Comparison of ENCODE assay signal across 12 cellular contexts in the genomic region with DNA sequence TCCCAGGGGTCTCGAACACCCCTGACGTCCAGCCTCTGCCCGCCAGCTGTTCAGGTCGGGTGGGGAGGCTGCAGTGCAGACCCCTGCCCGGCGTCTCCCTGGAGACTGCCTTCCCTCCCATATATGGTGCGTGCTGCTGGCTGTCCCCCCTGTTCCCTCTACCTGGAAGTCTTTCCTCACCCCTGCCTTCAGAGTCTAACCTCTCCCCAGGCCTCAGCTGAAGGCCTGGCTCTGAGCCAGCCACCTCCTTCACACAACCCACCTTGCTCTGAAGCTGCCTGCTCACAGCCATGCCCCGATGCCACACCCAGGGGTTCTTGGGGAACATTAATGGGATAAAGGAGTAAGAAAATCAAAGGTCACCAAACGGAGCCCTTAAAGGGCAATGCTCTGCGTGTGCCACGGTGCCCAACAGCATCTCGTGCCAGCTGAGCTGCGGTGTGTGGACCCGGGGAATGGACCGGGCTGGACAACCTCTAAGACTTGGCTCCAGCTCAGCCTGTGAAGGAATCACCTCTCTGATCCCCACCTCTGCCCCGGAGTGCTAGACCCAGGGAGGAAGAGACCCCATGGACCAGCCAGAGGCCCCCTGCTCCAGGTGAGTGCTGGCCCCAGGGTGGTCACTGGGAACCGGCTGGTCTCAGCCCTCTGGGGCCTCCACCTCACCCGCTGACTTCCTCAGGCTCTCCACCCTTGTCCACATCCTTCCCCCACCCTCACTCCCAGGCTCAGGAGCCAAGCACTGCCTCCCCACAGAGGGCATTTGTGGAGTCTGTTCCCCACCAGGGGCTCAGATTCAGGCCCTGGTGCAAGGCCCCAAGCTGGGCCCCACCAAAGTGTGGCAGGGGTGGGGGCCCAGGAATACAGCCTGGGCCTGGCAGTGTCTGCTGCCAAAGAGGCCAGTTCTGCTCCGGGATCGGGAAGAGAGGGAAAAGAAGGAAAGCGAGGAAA. TPM values are rescaled to one million over a fixed set of nuclear protein-coding genes. Genes with fewer than 3 reads are reported as not detected.
DNase-seq lines count a peak whose midpoint lies in the region; ATAC-seq and TF ChIP-seq lines count a peak whose summit lies in the region.
"Had no signal": no experiment of that assay in that cellular context is flagged by ENCODE, and none has a peak within 500 bp of the region (broad histone marks: within the 10 kb centered on the region; RNA-seq: fewer than 3 reads in every experiment).

A gene (plus strand): TSS at position 407 of the 951 bp plus-strand sequence. CDS start 163 bp downstream, at position 570.

- H3K4me1 Mint-ChIP-seq in activated naive CD4-positive, alpha-beta T cell treated with anti-CD3 and anti-CD28 coated beads, Interleukin-2, amount 50 U/mL, for 24 hours: peaks cover 40% of the 10 kb centered on the region

- H3K4me3 Mint-ChIP-seq in activated naive CD4-positive, alpha-beta T cell treated with anti-CD3 and anti-CD28 coated beads, Interleukin-2, amount 50 U/mL, for 24 hours: peak within 1 kb of the TSS; percentile 78

- no peak for TF ChIP-seq EP300 in transverse colon (IDR thresholded peaks at IDR 0.05; ENCODE audit: low read depth)

- no peaks in the 10 kb centered on the region for H3K27me3 ChIP-seq in lung (ENCODE audit: control insufficient read depth, insufficient read depth)
- peaks cover 59% of the 10 kb centered on the region for H3K27me3 ChIP-seq in transverse colon

- H3K9me3 Mint-ChIP-seq in activated naive CD4-positive, alpha-beta T cell treated with anti-CD3 and anti-CD28 coated beads, Interleukin-2, amount 50 U/mL, for 24 hours: no peaks in the 10 kb centered on the region
- peaks cover 3 to 13% of the 10 kb centered on the region in 2 donors for H3K9me3 Mint-ChIP-seq in activated naive CD4-positive, alpha-beta T cell treated with anti-CD3 and anti-CD28 coated beads, Interleukin-2, amount 50 U/mL, for 72 hours

- H3K27ac Mint-ChIP-seq in activated naive CD4-positive, alpha-beta T cell treated with anti-CD3 and anti-CD28 coated beads, Interleukin-2, amount 50 U/mL, for 24 hours: peak within 1 kb of the TSS; percentile 76
- peak within 1 kb of the TSS; percentile 41 to 65 for H3K27ac Mint-ChIP-seq in activated naive CD4-positive, alpha-beta T cell treated with anti-CD3 and anti-CD28 coated beads, Interleukin-2, amount 50 U/mL, for 72 hours

- ATAC-seq in activated naive CD4-positive, alpha-beta T cell treated with anti-CD3 and anti-CD28 coated beads, Interleukin-2, amount 50 U/mL, for 72 hours: no peak
- ATAC-seq in lung (ENCODE audit: insufficient read depth, low FRiP score): no peak
- ATAC-seq: Panc1 had no signal

- 66 to 77% methylated on average over 21 of the region's 21 CpGs for WGBS in lung, 2 donors
- 12 to 63% methylated on average over 4 to 21 of the region's 21 CpGs for whole genome bisulfite sequencing in transverse colon (ENCODE audit: low coverage in 1 of 2), 2 donors

- H3K27ac ChIP-seq in lung (ENCODE audit: low read depth in 1 of 2, low read length in 1 of 2): no peak within 1 kb of the TSS
- peak within 1 kb of the TSS in 1 of 4 donors; percentile 27 for H3K27ac ChIP-seq in transverse colon

- H3K4me3 ChIP-seq in lung (peak within 1 kb of the TSS; percentile 5), transverse colon (peak within 1 kb of the TSS in 3 of 4 donors; percentile 13 to 38 (median 21))

- H3K36me3 ChIP-seq in lung (ENCODE audit: control insufficient read depth in 2 of 2, insufficient read depth in 2 of 2, low read length in 2 of 2): no peaks in the 10 kb centered on the region
- H3K36me3 ChIP-seq in transverse colon: no peaks in the 10 kb centered on the region

- H3K9me3 ChIP-seq in lung (ENCODE audit: control insufficient read depth in 2 of 2, insufficient read depth in 1 of 2, low read length in 1 of 2) (no peaks in the 10 kb centered on the region), transverse colon (no peaks in the 10 kb centered on the region)

- H3K4me1 ChIP-seq in lung (ENCODE audit: control insufficient read depth in 2 of 2, insufficient read depth in 2 of 2, low read length in 2 of 2): peaks cover 0 to 15% of the 10 kb centered on the region in 2 donors
- H3K4me1 ChIP-seq in transverse colon: peaks cover 0 to 34% (median 27%) of the 10 kb centered on the region in 4 donors

- H3K27me3 Mint-ChIP-seq in activated naive CD4-positive, alpha-beta T cell treated with anti-CD3 and anti-CD28 coated beads, Interleukin-2, amount 50 U/mL, for 24 hours: peaks cover 2% of the 10 kb centered on the region

- no peak for TF ChIP-seq CTCF in lung (IDR thresholded peaks at IDR 0.05; ENCODE audit: control extremely low read depth, extremely low read depth)
- no peak for TF ChIP-seq CTCF in transverse colon (IDR thresholded peaks at IDR 0.05)

- in situ Hi-C loops in transverse colon (cut with MboI; ENCODE audit: low pct_ligation_motif_present in 1 of 4, low pct_unique_long_range_greater_than_20kb in 1 of 4, low sequenced_read_pairs in 3 of 4): no loop called here

- DNase-seq in activated naive CD4-positive, alpha-beta T cell treated with anti-CD3 and anti-CD28 coated beads, Interleukin-2, amount 50 U/mL, for 16 hours: no peak
- DNase-seq in activated naive CD4-positive, alpha-beta T cell treated with anti-CD3 and anti-CD28 coated beads, Interleukin-2, amount 50 U/mL, for 72 hours (ENCODE audit: low spot score in 2 of 2): peak in 1 of 2 donors; percentile 4
- DNase-seq in lung (ENCODE audit: low spot score): no peak
- DNase-seq in transverse colon: no peak
- DNase-seq in DMS53 treated with DMSO at 0.1 percent for 48 hours (lab: John Stamatoyannopoulos, UW; ENCODE audit: unreplicated experiment): no peak
- no peak for DNase-seq in LoVo (ENCODE audit: low spot score)
- DNase-seq in H4 (ENCODE audit: low spot score): no peak
- DNase-seq: NCI-H2171 had no signal

- H3K36me3 Mint-ChIP-seq in activated naive CD4-positive, alpha-beta T cell treated with anti-CD3 and anti-CD28 coated beads, Interleukin-2, amount 50 U/mL, for 24 hours: peaks cover 3% of the 10 kb centered on the region
- H3K36me3 Mint-ChIP-seq in activated naive CD4-positive, alpha-beta T cell treated with anti-CD3 and anti-CD28 coated beads, Interleukin-2, amount 50 U/mL, for 72 hours: peaks cover 24 to 26% of the 10 kb centered on the region in 2 donors

- no peak for TF ChIP-seq POLR2A in transverse colon (IDR thresholded peaks at IDR 0.05)

- intact Hi-C loops in transverse colon (cut with DNase I; ENCODE audit: low total_unique reads): no loop called here

RNA-seq across cellular contexts. Expression of the gene that starts here (rescaled TPM):
- 1 to 10 TPM in 1 of 2 donors, under 1 TPM in 1; 0.88 to 2.5 TPM for total RNA-seq in activated naive CD4-positive, alpha-beta T cell treated with anti-CD3 and anti-CD28 coated beads, Interleukin-2, amount 50 U/mL, for 72 hours
- total RNA-seq in lung (1 to 10 TPM; 2.1 to 2.7 TPM), transverse colon (1 to 10 TPM in 2 of 4 donors, not detected in 2; 1.8 to 2.1 TPM)
- 1 to 10 TPM in 1 of 2 donors, under 1 TPM in 1; 0.08 to 9.6 TPM for polyA plus RNA-seq in lung
- total RNA-seq in H4 (2014; rRNA removed; shearing (Covaris generic)): not detected in 2 replicates
- total RNA-seq: skeletal muscle tissue had no signal
- polyA plus RNA-seq: BJ had no signal
